ENCODE assay signal across 31 cellular contexts in the genomic region with DNA sequence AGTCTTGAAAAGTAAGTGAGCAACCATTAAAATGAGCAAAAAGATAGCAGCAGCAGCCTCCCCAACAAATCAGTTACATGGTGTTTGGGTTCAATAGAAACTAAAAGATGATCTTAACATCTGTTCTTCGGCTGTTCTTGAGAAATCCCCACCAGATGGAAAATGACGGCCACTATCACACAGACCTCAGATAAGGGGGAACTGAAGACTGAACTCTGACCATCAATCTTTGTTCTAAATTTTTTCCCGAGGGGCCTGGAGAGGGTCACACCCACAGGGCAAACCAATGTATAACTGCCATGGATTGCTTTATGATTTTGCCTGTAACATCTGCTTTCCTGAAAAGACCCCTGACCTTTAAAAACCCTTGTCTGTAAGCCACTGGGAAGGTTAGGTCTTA.
"Had no signal": no experiment of that assay in that cellular context is flagged by ENCODE, and none has a peak within 500 bp of the region (broad histone marks: within the 10 kb centered on the region; RNA-seq: fewer than 3 reads in every experiment).

No MANE protein-coding gene starts in this region.

- H3K36me3 ChIP-seq: gastroesophageal sphincter, pancreas, prostate gland, sigmoid colon, tibial nerve had no signal

- ATAC-seq: activated naive CD8-positive, alpha-beta T cell treated with anti-CD3 and anti-CD28 coated beads, Interleukin-2, amount 50 U/mL, for 24 hours; effector memory CD8-positive, alpha-beta T cell; gastroesophageal sphincter; left cardiac atrium; left ventricle myocardium superior; pancreas; stimulated activated memory B cell treated with anti-CD40 and anti-IgM and Interleukin-4, amounts not matched to agents 10 μg/mL and 1 μg/mL and 100 μg/mL, for 72 hours; stimulated activated naive CD8-positive, alpha-beta T cell treated with anti-CD3 and anti-CD28 coated beads, Interleukin-15, amount 100 ng/mL, for 72 hours had no signal

- H3K4me1 ChIP-seq: gastroesophageal sphincter, prostate gland, tibial nerve had no signal

- DNase-seq: activated CD4-positive, alpha-beta T cell treated with anti-CD3 and anti-CD28 coated beads for 4 hours; activated CD4-positive, alpha-beta T cell treated with anti-CD3 and anti-CD28 coated beads, Interleukin-2, amount 50 U/mL, for 4 hours; activated CD8-positive, alpha-beta memory T cell treated with anti-CD3 and anti-CD28 coated beads for 24 hours; activated gamma-delta T cell treated with Interleukin-2 at 50 U/mL for 16 hours; activated naive CD8-positive, alpha-beta T cell treated with anti-CD3 and anti-CD28 coated beads, Interleukin-2, amount 50 U/mL, for 24 hours; activated T-cell treated with anti-CD3 and anti-CD28 coated beads, Interleukin-2, amount 50 U/mL, for 1 hour; amygdala; caudate nucleus; cortex of kidney; effector memory CD8-positive, alpha-beta T cell; erythroblast; head of caudate nucleus; hippocampal formation; left cardiac atrium; left ventricle myocardium superior; naive B cell; nucleus accumbens; pancreas; retina; sigmoid colon; stimulated activated CD4-positive, alpha-beta T cell treated with anti-CD3 and anti-CD28 coated beads, Interleukin-1b, Interleukin-23, amount 100 ng/mL, for 48 hours; stimulated activated CD4-positive, alpha-beta T cell treated with anti-CD3 and anti-CD28 coated beads, Interleukin-4, amount 100 ng/mL, for 4 hours; stimulated activated CD8-positive, alpha-beta memory T cell treated with anti-CD3 and anti-CD28 coated beads, Interleukin-4, amount 100 ng/mL, for 48 hours; stimulated activated naive CD8-positive, alpha-beta T cell treated with anti-CD3 and anti-CD28 coated beads, Interleukin-15, amount 100 ng/mL, for 72 hours; substantia nigra had no signal

- H3K27ac ChIP-seq: gastroesophageal sphincter, pancreas, prostate gland, sigmoid colon, tibial nerve, VCaP had no signal

- H3K4me3 ChIP-seq: gastroesophageal sphincter, pancreas, prostate gland, sigmoid colon, smooth muscle cell, tibial nerve had no signal

- H3K9me3 ChIP-seq: gastroesophageal sphincter, pancreas, prostate gland, sigmoid colon, tibial nerve had no signal

- H3K27me3 ChIP-seq: sigmoid colon, tibial nerve had no signal

- H3K4me2 ChIP-seq: smooth muscle cell had no signal
